ENCODE assay signal across 8 cellular contexts in genomic region chr11:10540915-10541591, GRCh38. TPM values are rescaled to one million over a fixed set of nuclear protein-coding genes. Genes with fewer than 3 reads are reported as not detected.
A peak's percentile ranks its signal among the peaks of the same experiment; 100 is the strongest.
DNase-seq lines count a peak whose midpoint lies in the region; ATAC-seq and TF ChIP-seq lines count a peak whose summit lies in the region.

Gene RNF141, minus strand, starts transcription at chr11:10541187. Its CDS starts 7,029 bp downstream, at chr11:10534158.

- TF ChIP-seq CTCF in chondrocyte (IDR thresholded peaks at IDR 0.05) = peak; percentile 86

- peak; percentile 99 for DNase-seq in AG20443 (ENCODE audit: low spot score)
- peak; percentile 89 for DNase-seq in NCI-H345 treated with DMSO at 0.1 percent for 48 hours (lab: John Stamatoyannopoulos, UW; ENCODE audit: unreplicated experiment)
- DNase-seq in activated CD4-positive, alpha-beta T cell treated with anti-CD3 and anti-CD28 coated beads for 24 hours (ENCODE audit: low read depth in 2 of 2) = peak; percentile 95 to 97
- peak; percentile 98 for DNase-seq in chondrocyte (ENCODE audit: low spot score)
- DNase-seq in kidney glomerular epithelial cell (lab: John Stamatoyannopoulos, UW) = peak; percentile 85
- DNase-seq in stimulated activated CD4-positive, alpha-beta T cell treated with anti-CD3 and anti-CD28 coated beads, Interleukin-1b, Interleukin-23, amount 100 ng/mL, for 24 hours (ENCODE audit: low read depth in 4 of 4, low spot score in 1 of 4) = peak; percentile 96 to 97 (median 97)

- H3K4me3 Mint-ChIP-seq in chondrocyte (ENCODE audit: unreplicated experiment) = peak within 1 kb of the TSS; percentile 90

- no peaks in the 10 kb centered on the region for H3K27me3 Mint-ChIP-seq in chondrocyte (ENCODE audit: low read depth)

- no peaks in the 10 kb centered on the region for H3K36me3 Mint-ChIP-seq in chondrocyte (ENCODE audit: low read depth)

- ATAC-seq in GM19025 (IDR thresholded peaks at IDR 0.05; ENCODE audit: low read depth, unreplicated experiment) (peak; percentile 99), HG03342 (IDR thresholded peaks at IDR 0.05; ENCODE audit: unreplicated experiment) (peak; percentile 97)

- H3K9me3 Mint-ChIP-seq in chondrocyte (ENCODE audit: low read depth) = no peaks in the 10 kb centered on the region

- peak within 1 kb of the TSS; percentile 93 for H3K27ac Mint-ChIP-seq in chondrocyte (ENCODE audit: unreplicated experiment)

- H3K4me1 Mint-ChIP-seq in chondrocyte (ENCODE audit: low read depth) = peaks cover 44% of the 10 kb centered on the region

RNA-seq across cellular contexts. Expression of gene RNF141, which starts in this region (rescaled TPM):
- total RNA-seq in chondrocyte = 18.9 to 35.9 TPM (median 30.4 TPM) in 3 replicates

Comparison
In these comparisons a context has a peak if more than half of its experiments do, and no peak if none do; other contexts are left out.
1. Peak in every context shown above with its lines: DNase-seq and ATAC-seq.